ENCODE assay signal across 13 cellular contexts in genomic region chr7:13702261-13702660, GRCh38.
DNase-seq lines count a peak whose midpoint lies in the region; ATAC-seq, FAIRE-seq and TF ChIP-seq lines count a peak whose summit lies in the region.
"Had no signal": no experiment of that assay in that cellular context is flagged by ENCODE, and none has a peak within 500 bp of the region (broad histone marks: within the 10 kb centered on the region; RNA-seq: fewer than 3 reads in every experiment).

No MANE protein-coding gene starts in this region.

- no peaks in the 10 kb centered on the region for H3K79me2 ChIP-seq in HepG2 (ENCODE audit: insufficient read depth, low read length)

- FAIRE-seq in HepG2 (lab: Jason Lieb, UNC) = no peak

- ATAC-seq in HepG2 (no peak), right lobe of liver (no peak), HG02840 (IDR thresholded peaks at IDR 0.05; ENCODE audit: low FRiP score, unreplicated experiment) (no peak), left cardiac atrium (no peak)
- ATAC-seq: HCT116 had no signal

- POLR2A ChIA-PET in HepG2 (lab: Yijun Ruan, JAX) = no interaction called here

- H3K36me3 ChIP-seq in HepG2 (replicated peaks in 1 of 2; ENCODE audit: control insufficient read depth in 1 of 2, insufficient read depth in 2 of 2, low read length in 2 of 2) (no peaks in the 10 kb centered on the region), right lobe of liver (no peaks in the 10 kb centered on the region)
- H3K36me3 ChIP-seq: BLaER1 treated with 17β-estradiol and CSF1 and Interleukin-3, amounts not matched to agents 10 nM and 100 nM had no signal

- no peak overlapping the region for H3K27ac ChIP-seq in HepG2 (ENCODE audit: extremely low read length, insufficient read depth, low read length)
- H3K27ac ChIP-seq in right lobe of liver = no peak overlapping the region
- H3K27ac ChIP-seq: 22Rv1; BLaER1 treated with 17β-estradiol and CSF1 and Interleukin-3, amounts not matched to agents 10 nM and 100 nM had no signal

- DNase-seq in HepG2 (ENCODE audit: low spot score) (no peak), right lobe of liver (no peak), amniotic epithelial cell (ENCODE audit: low read depth) (peak; percentile 3), fibroblast of villous mesenchyme (ENCODE audit: low read depth) (peak; percentile 6), NCI-H510A (lab: John Stamatoyannopoulos, UW) (no peak), left cardiac atrium (no peak), NCI-H2171 treated with DMSO at 0.1 percent for 48 hours (lab: John Stamatoyannopoulos, UW) (no peak)
- DNase-seq: CD4-positive, CD25-positive, alpha-beta regulatory T cell; GF-D8 had no signal

- no peak for TF ChIP-seq EP300 in HepG2 (IDR thresholded peaks at IDR 0.05; ENCODE audit: low read depth in 2 of 2, low read length in 2 of 2)
- no peak for TF ChIP-seq EP300 in HepG2 (CRISPR knock-in tag; IDR thresholded peaks at IDR 0.05; ENCODE audit: borderline replicate concordance)

- in situ Hi-C loops in HepG2 (cut with HindIII; ENCODE audit: extremely low pct_ligation_motif_present, low pct_unique_long_range_greater_than_20kb) = no loop called here

- CTCF ChIA-PET in HepG2 (lab: Yijun Ruan, JAX; ENCODE audit: low intra/inter-chr PET ratio, low total read pairs) = no interaction called here

- WGBS in HepG2 (ENCODE audit: low lambda C conversion rate) = 12% methylated on average over 2 of the region's 2 CpGs
- WGBS in right lobe of liver (ENCODE audit: insufficient coverage, low coverage, low lambda C conversion rate, missing lambda C conversion rate) = 80% methylated on average over 2 of the region's 2 CpGs

- H3K9me3 ChIP-seq in HepG2 (ENCODE audit: low read length) (peaks cover 66% of the 10 kb centered on the region), right lobe of liver (no peaks in the 10 kb centered on the region)
- H3K9me3 ChIP-seq: BLaER1 treated with 17β-estradiol and CSF1 and Interleukin-3, amounts not matched to agents 10 nM and 100 nM had no signal

- TF ChIP-seq RAD21 in HepG2 (CRISPR knock-in tag; IDR thresholded peaks at IDR 0.05) = no peak

- no peak overlapping the region for H3K4me3 ChIP-seq in HepG2 (replicated peaks in 1 of 3; ENCODE audit: insufficient read depth in 1 of 3, low read depth in 2 of 3, low read length in 3 of 3)
- no peak overlapping the region for H3K4me3 ChIP-seq in right lobe of liver
- no peak overlapping the region for H3K4me3 ChIP-seq in fibroblast of villous mesenchyme (ENCODE audit: low read depth, low read length)
- H3K4me3 ChIP-seq: BLaER1 treated with 17β-estradiol and CSF1 and Interleukin-3, amounts not matched to agents 10 nM and 100 nM had no signal

- H3K4me2 ChIP-seq in HepG2 (ENCODE audit: low read depth, low read length) = no peak overlapping the region
- H3K4me2 ChIP-seq: BLaER1 treated with 17β-estradiol and CSF1 and Interleukin-3, amounts not matched to agents 10 nM and 100 nM had no signal

- TF ChIP-seq CTCF in HepG2 (CRISPR knock-in tag; IDR thresholded peaks at IDR 0.05) (no peak), right lobe of liver (IDR thresholded peaks at IDR 0.05) (no peak), fibroblast of villous mesenchyme (IDR thresholded peaks at IDR 0.05; ENCODE audit: insufficient read depth, low read depth, low read length) (no peak)

- no TSS peak for BruUV-seq in HepG2 (replicated peaks; lab: Mats Ljungman, UMichigan)

- H3K27me3 ChIP-seq in HepG2 (ENCODE audit: control insufficient read depth in 1 of 2, insufficient read depth in 2 of 2, low read length in 2 of 2) = no peaks in the 10 kb centered on the region
- H3K27me3 ChIP-seq in right lobe of liver = no peaks in the 10 kb centered on the region
- H3K27me3 ChIP-seq: BLaER1 treated with 17β-estradiol and CSF1 and Interleukin-3, amounts not matched to agents 10 nM and 100 nM had no signal

- H3K4me1 ChIP-seq in HepG2 (ENCODE audit: insufficient read depth, low read length) = no peaks in the 10 kb centered on the region
- no peaks in the 10 kb centered on the region for H3K4me1 ChIP-seq in right lobe of liver
- H3K4me1 ChIP-seq: BLaER1 treated with 17β-estradiol and CSF1 and Interleukin-3, amounts not matched to agents 10 nM and 100 nM had no signal

- TF ChIP-seq POLR2A in HepG2 (IDR thresholded peaks at IDR 0.05; ENCODE audit: insufficient read depth in 1 of 2, low read depth in 2 of 2, low read length in 2 of 2) (no peak), right lobe of liver (IDR thresholded peaks at IDR 0.05) (no peak)

- no peak overlapping the region for H3K9ac ChIP-seq in HepG2 (ENCODE audit: insufficient read depth, low read depth, low read length)
- H3K9ac ChIP-seq: BLaER1 treated with 17β-estradiol and CSF1 and Interleukin-3, amounts not matched to agents 10 nM and 100 nM had no signal

- no peaks in the 10 kb centered on the region for H4K20me1 ChIP-seq in HepG2 (ENCODE audit: insufficient read depth, low read length)
- H4K20me1 ChIP-seq: BLaER1 treated with 17β-estradiol and CSF1 and Interleukin-3, amounts not matched to agents 10 nM and 100 nM had no signal

- intact Hi-C loops in HepG2 (cut with micrococcal nuclease; ENCODE audit: unreplicated experiment) (no loop called here), right lobe of liver (cut with DNase I) (no loop called here), left cardiac atrium (cut with DNase I) (no loop called here)

- H2AFZ ChIP-seq in HepG2 (ENCODE audit: low read length) = no peak overlapping the region

TF ChIP-seq in HepG2, 621 proteins besides CTCF, POLR2A, EP300 and RAD21:
- TF ChIP-seq HNRNPK (IDR thresholded peaks at IDR 0.05; ENCODE audit: low read depth, low read length, poor library complexity, severe bottlenecking) (peak; percentile 59), ZMYM3 (CRISPR knock-in tag; IDR thresholded peaks at IDR 0.05) (no peak)

Comparison
In these comparisons a context has a peak if more than half of its experiments do, and no peak if none do; other contexts are left out.
1. DNase-seq: peak in amniotic epithelial cell (single experiment) and fibroblast of villous mesenchyme (single experiment); none in HepG2 (single experiment), right lobe of liver (0 of 3), NCI-H510A (single experiment), left cardiac atrium (single experiment) and NCI-H2171 treated with DMSO at 0.1 percent for 48 hours (single experiment).